ENCODE assay signal across 7 cellular contexts in the genomic region with DNA sequence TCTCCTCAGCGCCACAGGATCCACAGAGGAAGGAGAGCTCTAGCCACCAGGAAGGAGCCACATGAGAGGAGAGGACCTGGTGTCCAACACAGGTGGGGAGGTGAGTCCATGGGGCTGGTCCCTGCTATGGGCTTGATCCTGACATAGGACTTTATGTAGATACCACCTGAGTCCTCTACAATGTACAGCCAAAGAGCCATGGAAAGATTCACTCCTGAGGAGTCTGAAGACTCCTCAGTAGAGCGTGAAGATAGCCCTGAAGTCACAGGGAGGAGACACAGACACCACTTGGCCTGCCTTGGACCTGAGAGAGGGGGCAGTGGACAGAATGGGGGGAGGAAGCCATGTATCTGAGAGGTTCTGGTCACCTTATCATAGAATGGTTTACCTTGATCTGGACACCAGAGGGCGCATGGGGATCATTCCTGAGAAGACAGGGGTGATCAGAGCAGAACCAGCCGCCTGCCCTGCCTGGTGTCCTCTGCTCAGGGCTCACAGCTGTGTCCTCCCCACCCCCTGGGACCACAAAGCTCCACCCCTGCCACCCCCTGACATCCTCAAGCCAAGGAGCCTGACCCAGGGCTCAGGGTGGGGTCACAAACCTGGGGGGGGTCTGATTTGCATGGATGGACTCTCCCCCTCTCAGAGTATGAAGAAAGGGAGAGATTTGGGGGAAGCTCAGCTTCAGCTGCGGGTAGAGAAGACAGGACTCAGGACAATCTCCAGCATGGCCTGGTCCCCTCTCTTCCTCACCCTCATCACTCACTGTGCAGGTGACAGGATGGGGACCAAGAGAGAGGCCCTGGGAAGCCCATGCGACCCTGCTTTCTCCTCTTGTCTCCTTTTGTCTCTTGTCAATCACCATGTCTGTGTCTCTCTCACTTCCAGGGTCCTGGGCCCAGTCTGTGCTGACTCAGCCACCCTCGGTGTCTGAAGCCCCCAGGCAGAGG.
DNase-seq lines count a peak whose midpoint lies in the region; ATAC-seq and TF ChIP-seq lines count a peak whose summit lies in the region.

No MANE protein-coding gene starts in this region.

- DNase-seq in Kasumi-1 (lab: John Stamatoyannopoulos, UW): peak; percentile 49 to 61
- DNase-seq in SKM-1 treated with dmso at 0.1 percent for 144 hours (lab: John Stamatoyannopoulos, UW; ENCODE audit: unreplicated experiment): peak; percentile 59
- peak; percentile 6 for DNase-seq in activated naive CD8-positive, alpha-beta T cell treated with anti-CD3 and anti-CD28 coated beads, Interleukin-2, amount 50 U/mL, for 16 hours (ENCODE audit: low read depth, low spot score)
- DNase-seq in hepatic stellate cell (ENCODE audit: low spot score): peak; percentile 63
- peak; percentile 20 to 60 (median 44) for DNase-seq in stimulated activated CD4-positive, alpha-beta T cell treated with anti-CD3 and anti-CD28 coated beads, Interleukin-12 subunit alpha, Interleukin-12 subunit beta, amount 100 ng/mL, for 48 hours (ENCODE audit: low read depth in 2 of 3, low spot score in 1 of 3)

- TF ChIP-seq CTCF in GM12873 (IDR thresholded peaks at IDR 0.05; ENCODE audit: insufficient read depth, low read depth, low read length, missing control alignments): peak; percentile 66

- no peak for ATAC-seq in GM19395 (IDR thresholded peaks at IDR 0.05; ENCODE audit: unreplicated experiment)

Comparison
In these comparisons a context has a peak if more than half of its experiments do, and no peak if none do; other contexts are left out.
1. DNase-seq: peak in every context shown above with its lines; median percentile 63 in hepatic stellate cell; 59 in SKM-1 treated with dmso at 0.1 percent for 144 hours; 55 in Kasumi-1; 44 in stimulated activated CD4-positive, alpha-beta T cell treated with anti-CD3 and anti-CD28 coated beads, Interleukin-12 subunit alpha, Interleukin-12 subunit beta, amount 100 ng/mL, for 48 hours; 6 in activated naive CD8-positive, alpha-beta T cell treated with anti-CD3 and anti-CD28 coated beads, Interleukin-2, amount 50 U/mL, for 16 hours.